1 cellular context compared by ENCODE assay signal in the genomic region with DNA sequence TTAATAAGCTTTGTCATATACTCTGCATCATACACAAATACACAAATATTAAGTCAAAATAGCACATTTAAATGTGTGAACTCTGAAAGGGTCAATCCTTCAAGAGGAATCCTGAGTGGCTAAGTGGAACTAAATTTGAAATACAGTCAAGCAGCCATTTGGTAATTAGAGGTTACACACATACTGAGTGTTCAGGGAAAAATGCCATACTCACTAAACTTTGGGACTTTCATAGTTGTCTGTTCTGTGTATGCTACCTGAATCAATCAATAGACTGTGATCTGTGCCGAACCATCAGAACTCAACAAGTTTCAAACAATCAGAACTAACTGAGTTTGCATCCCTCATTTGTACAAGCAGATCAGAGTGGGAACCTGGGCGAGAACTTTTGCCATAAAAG.
TF ChIP-seq lines count a peak whose summit lies in the region.

No MANE protein-coding gene starts in this region.

TF ChIP-seq in SK-N-SH treated with all-trans-retinoic acid at 6 μM for 48 hours, 23 proteins besides CTCF, POLR2A, EP300 and RAD21 (continued from another document):
- TF ChIP-seq, protein P1, sequence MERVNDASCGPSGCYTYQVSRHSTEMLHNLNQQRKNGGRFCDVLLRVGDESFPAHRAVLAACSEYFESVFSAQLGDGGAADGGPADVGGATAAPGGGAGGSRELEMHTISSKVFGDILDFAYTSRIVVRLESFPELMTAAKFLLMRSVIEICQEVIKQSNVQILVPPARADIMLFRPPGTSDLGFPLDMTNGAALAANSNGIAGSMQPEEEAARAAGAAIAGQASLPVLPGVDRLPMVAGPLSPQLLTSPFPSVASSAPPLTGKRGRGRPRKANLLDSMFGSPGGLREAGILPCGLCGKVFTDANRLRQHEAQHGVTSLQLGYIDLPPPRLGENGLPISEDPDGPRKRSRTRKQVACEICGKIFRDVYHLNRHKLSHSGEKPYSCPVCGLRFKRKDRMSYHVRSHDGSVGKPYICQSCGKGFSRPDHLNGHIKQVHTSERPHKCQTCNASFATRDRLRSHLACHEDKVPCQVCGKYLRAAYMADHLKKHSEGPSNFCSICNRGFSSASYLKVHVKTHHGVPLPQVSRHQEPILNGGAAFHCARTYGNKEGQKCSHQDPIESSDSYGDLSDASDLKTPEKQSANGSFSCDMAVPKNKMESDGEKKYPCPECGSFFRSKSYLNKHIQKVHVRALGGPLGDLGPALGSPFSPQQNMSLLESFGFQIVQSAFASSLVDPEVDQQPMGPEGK (CRISPR knock-in tag; IDR thresholded peaks at IDR 0.05; ENCODE audit: borderline replicate concordance), result no peak
- TF ChIP-seq ESRRG (CRISPR knock-in tag; IDR thresholded peaks at IDR 0.05), result no peak
- TF ChIP-seq, protein P2, sequence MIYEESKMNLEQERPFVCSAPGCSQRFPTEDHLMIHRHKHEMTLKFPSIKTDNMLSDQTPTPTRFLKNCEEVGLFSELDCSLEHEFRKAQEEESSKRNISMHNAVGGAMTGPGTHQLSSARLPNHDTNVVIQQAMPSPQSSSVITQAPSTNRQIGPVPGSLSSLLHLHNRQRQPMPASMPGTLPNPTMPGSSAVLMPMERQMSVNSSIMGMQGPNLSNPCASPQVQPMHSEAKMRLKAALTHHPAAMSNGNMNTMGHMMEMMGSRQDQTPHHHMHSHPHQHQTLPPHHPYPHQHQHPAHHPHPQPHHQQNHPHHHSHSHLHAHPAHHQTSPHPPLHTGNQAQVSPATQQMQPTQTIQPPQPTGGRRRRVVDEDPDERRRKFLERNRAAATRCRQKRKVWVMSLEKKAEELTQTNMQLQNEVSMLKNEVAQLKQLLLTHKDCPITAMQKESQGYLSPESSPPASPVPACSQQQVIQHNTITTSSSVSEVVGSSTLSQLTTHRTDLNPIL (CRISPR knock-in tag; IDR thresholded peaks at IDR 0.05; ENCODE audit: low read depth), result no peak
